20 cellular contexts compared by ENCODE assay signal in genomic region chr10:43879742-43880141, GRCh38.
"Had no signal": no experiment of that assay in that cellular context is flagged by ENCODE, and none has a peak within 500 bp of the region (broad histone marks: within the 10 kb centered on the region; RNA-seq: fewer than 3 reads in every experiment).

No MANE protein-coding gene starts in this region.

- H3K4me3 ChIP-seq: adrenal gland, esophagus squamous epithelium, pancreas, uterus had no signal

- H3K4me1 ChIP-seq: adrenal gland, esophagus squamous epithelium, pancreas, uterus had no signal

- H3K36me3 Mint-ChIP-seq: activated naive CD4-positive, alpha-beta T cell treated with anti-CD3 and anti-CD28 coated beads, Interleukin-2, amount 50 U/mL, for 72 hours; naive thymus-derived CD8-positive, alpha-beta T cell had no signal

- H3K9me3 ChIP-seq: adrenal gland, esophagus squamous epithelium, neutrophil, pancreas, uterus had no signal

- H3K27me3 Mint-ChIP-seq: activated CD8-positive, alpha-beta T cell treated with anti-CD3 and anti-CD28 coated beads for 36 hours; naive thymus-derived CD8-positive, alpha-beta T cell had no signal

- H3K4me3 Mint-ChIP-seq: activated CD4-positive, alpha-beta T cell treated with anti-CD3 and anti-CD28 coated beads, Interleukin-2, amount 10 ng/mL, durations not matched to agents 24 days and 14 days; activated CD8-positive, alpha-beta T cell treated with anti-CD3 and anti-CD28 coated beads for 36 hours; dendritic cell treated with granulocyte-macrophage colony-stimulating factor and Interleukin-4, amounts not matched to agents 40 ng/mL and 50 ng/mL, for 4 days; naive thymus-derived CD8-positive, alpha-beta T cell had no signal

- H3K27ac ChIP-seq: adrenal gland, neutrophil, pancreas, uterus had no signal

- H3K27me3 ChIP-seq: adrenal gland, esophagus squamous epithelium, pancreas, uterus had no signal

- ATAC-seq: activated CD8-positive, alpha-beta T cell treated with anti-CD3 and anti-CD28 coated beads for 36 hours; activated naive CD4-positive, alpha-beta T cell treated with anti-CD3 and anti-CD28 coated beads, Interleukin-2, amount 50 U/mL, for 72 hours; left lobe of liver; naive thymus-derived CD8-positive, alpha-beta T cell; pancreas had no signal

- H3K36me3 ChIP-seq: adrenal gland, esophagus squamous epithelium, neutrophil, pancreas, uterus had no signal

- H3K9me3 Mint-ChIP-seq: activated CD4-positive, alpha-beta T cell treated with anti-CD3 and anti-CD28 coated beads, Interleukin-2, amount 10 ng/mL, durations not matched to agents 24 days and 14 days; activated CD8-positive, alpha-beta T cell treated with anti-CD3 and anti-CD28 coated beads for 36 hours; activated naive CD4-positive, alpha-beta T cell treated with anti-CD3 and anti-CD28 coated beads, Interleukin-2, amount 50 U/mL, for 72 hours; dendritic cell treated with granulocyte-macrophage colony-stimulating factor and Interleukin-4, amounts not matched to agents 40 ng/mL and 50 ng/mL, for 4 days; naive thymus-derived CD8-positive, alpha-beta T cell had no signal

- H3K4me1 Mint-ChIP-seq: activated CD4-positive, alpha-beta T cell treated with anti-CD3 and anti-CD28 coated beads, Interleukin-2, amount 10 ng/mL, durations not matched to agents 24 days and 14 days had no signal

- DNase-seq: activated CD4-positive, alpha-beta T cell treated with anti-CD3 and anti-CD28 coated beads, Interleukin-2, amount 10 ng/mL, durations not matched to agents 24 days and 14 days; activated CD8-positive, alpha-beta T cell treated with anti-CD3 and anti-CD28 coated beads for 36 hours; activated gamma-delta T cell; adrenal gland; effector CD8-positive, alpha-beta T cell; esophagus squamous epithelium; hippocampal formation; naive thymus-derived CD8-positive, alpha-beta T cell; stimulated activated CD4-positive, alpha-beta T cell treated with anti-CD3 and anti-CD28 coated beads, Interleukin-12 subunit alpha, Interleukin-12 subunit beta, amount 100 ng/mL, for 4 hours; stimulated activated CD4-positive, alpha-beta T cell treated with anti-CD3 and anti-CD28 coated beads, Interleukin-1b, Interleukin-23, amount 100 ng/mL, for 48 hours; stimulated activated CD8-positive, alpha-beta memory T cell treated with anti-CD3 and anti-CD28 coated beads, Interleukin-4, amount 100 ng/mL, for 48 hours; stimulated activated naive CD4-positive, alpha-beta T cell; T-helper 1 cell; T-helper 9 cell; uterus had no signal

- H3K27ac Mint-ChIP-seq: activated CD4-positive, alpha-beta T cell treated with anti-CD3 and anti-CD28 coated beads, Interleukin-2, amount 10 ng/mL, durations not matched to agents 24 days and 14 days; activated CD8-positive, alpha-beta T cell treated with anti-CD3 and anti-CD28 coated beads for 36 hours; activated naive CD4-positive, alpha-beta T cell treated with anti-CD3 and anti-CD28 coated beads, Interleukin-2, amount 50 U/mL, for 72 hours; dendritic cell treated with granulocyte-macrophage colony-stimulating factor and Interleukin-4, amounts not matched to agents 40 ng/mL and 50 ng/mL, for 4 days had no signal
